2 cellular contexts compared by ENCODE assay signal in the genomic region with DNA sequence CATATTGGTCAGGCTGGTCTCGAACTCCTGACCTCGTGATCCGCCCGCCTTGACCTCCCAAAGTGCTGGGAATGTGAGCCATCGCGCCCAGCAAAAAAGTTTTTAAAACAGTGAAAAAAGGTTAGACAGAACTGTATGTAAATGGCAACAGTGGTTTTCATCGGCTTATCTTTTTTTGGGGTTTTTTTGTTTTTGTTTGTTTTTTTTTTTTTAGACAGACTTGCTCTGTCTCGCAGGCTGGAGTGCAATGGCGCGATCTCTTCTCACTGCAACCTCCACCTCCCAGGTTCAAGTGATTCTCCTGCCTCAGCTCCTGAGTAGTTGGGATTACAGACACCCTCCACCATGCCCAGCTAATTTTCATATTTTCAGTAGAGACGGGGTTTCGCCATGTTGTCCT. TPM values are rescaled to one million over a fixed set of nuclear protein-coding genes. Genes with fewer than 3 reads are reported as not detected.
"Had no signal": no experiment of that assay in that cellular context is flagged by ENCODE, and none has a peak within 500 bp of the region (broad histone marks: within the 10 kb centered on the region; RNA-seq: fewer than 3 reads in every experiment).

No MANE protein-coding gene starts in this region.

RNA-seq across cellular contexts. Expression of a gene that starts 21.9 kb away (rescaled TPM):
- total RNA-seq: naive thymus-derived CD8-positive, alpha-beta T cell; natural killer cell treated with Interleukin-12 subunit alpha and Interleukin-12 subunit beta and Interleukin-15 and Interleukin-18, amount 100 ng/mL, for 72 hours had no signal
